Comparison of ENCODE assay signal across 25 cellular contexts in the genomic region with DNA sequence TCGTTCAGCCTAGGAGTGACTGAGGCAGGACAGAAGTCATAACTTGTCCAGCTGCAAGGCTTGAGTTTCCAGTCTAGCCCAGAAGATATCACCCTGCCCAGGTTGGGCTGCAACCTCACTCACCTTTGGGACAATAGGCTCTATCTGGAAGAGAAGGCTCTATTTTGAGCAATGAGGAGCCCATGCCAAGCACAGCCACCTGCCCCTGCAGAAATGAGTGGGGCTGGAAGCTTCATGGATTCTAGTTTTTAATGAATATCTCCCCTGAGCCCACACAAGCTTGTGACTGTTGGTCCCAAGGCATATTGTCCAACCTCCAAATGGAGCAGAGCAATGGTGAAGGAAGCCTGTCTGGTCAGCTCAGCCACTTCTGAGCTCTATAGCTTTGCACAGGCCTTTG.
"Had no signal": no experiment of that assay in that cellular context is flagged by ENCODE, and none has a peak within 500 bp of the region (broad histone marks: within the 10 kb centered on the region; RNA-seq: fewer than 3 reads in every experiment).

No MANE protein-coding gene starts in this region.

- H3K36me3 Mint-ChIP-seq: activated CD8-positive, alpha-beta memory T cell treated with anti-CD3 and anti-CD28 coated beads, Interleukin-2, amount 10 ng/mL, durations not matched to agents 7 days and 5 days; activated naive CD8-positive, alpha-beta T cell had no signal

- H3K4me3 Mint-ChIP-seq: activated CD8-positive, alpha-beta memory T cell treated with anti-CD3 and anti-CD28 coated beads, Interleukin-2, amount 10 ng/mL, durations not matched to agents 7 days and 5 days; activated naive CD4-positive, alpha-beta T cell treated with anti-CD3 and anti-CD28 coated beads for 36 hours; activated naive CD8-positive, alpha-beta T cell; activated T-cell treated with anti-CD3 and anti-CD28 coated beads, Interleukin-2, amount 50 U/mL, for 4 hours; activated T-helper 17 cell treated with anti-CD3 and anti-CD28 coated beads, Interleukin-2, amount 50 U/mL, for 72 hours; T-helper 17 cell; WTC11 had no signal

- H3K4me1 Mint-ChIP-seq: activated CD8-positive, alpha-beta memory T cell treated with anti-CD3 and anti-CD28 coated beads, Interleukin-2, amount 10 ng/mL, durations not matched to agents 7 days and 5 days; activated T-helper 17 cell treated with anti-CD3 and anti-CD28 coated beads, Interleukin-2, amount 50 U/mL, for 72 hours; WTC11 had no signal

- H3K27ac Mint-ChIP-seq: activated CD8-positive, alpha-beta memory T cell treated with anti-CD3 and anti-CD28 coated beads, Interleukin-2, amount 10 ng/mL, durations not matched to agents 7 days and 5 days; activated naive CD4-positive, alpha-beta T cell treated with anti-CD3 and anti-CD28 coated beads for 36 hours; activated naive CD8-positive, alpha-beta T cell; activated T-helper 17 cell treated with anti-CD3 and anti-CD28 coated beads, Interleukin-2, amount 50 U/mL, for 72 hours; T-helper 17 cell; WTC11 had no signal

- DNase-seq: activated CD4-positive, alpha-beta T cell treated with anti-CD3 and anti-CD28 coated beads for 48 hours; activated CD4-positive, alpha-beta T cell treated with anti-CD3 and anti-CD28 coated beads, Interleukin-2, amount 50 U/mL, for 4 hours; activated CD4-positive, CD25-positive, alpha-beta regulatory T cell treated with anti-CD3 and anti-CD28 coated beads, Interleukin-2, amount 50 U/mL, for 72 hours; activated CD8-positive, alpha-beta memory T cell treated with anti-CD3 and anti-CD28 coated beads, Interleukin-2, amount 10 ng/mL, durations not matched to agents 7 days and 5 days; activated gamma-delta T cell; activated naive CD4-positive, alpha-beta T cell treated with anti-CD3 and anti-CD28 coated beads for 36 hours; activated T-cell treated with anti-CD3 and anti-CD28 coated beads, Interleukin-2, amount 50 U/mL, for 4 hours; brain microvascular endothelial cell; Kasumi-1; KBM-7; NCI-H1048; NCI-H1930; NCI-H2107; NCI-H345; NCI-H510A; NCI-H526 treated with DMSO at 0.1 percent for 48 hours; NCI-H82; PC-3; SIG-M5; T-helper 17 cell; T-helper 9 cell had no signal

- H3K27ac ChIP-seq: brain microvascular endothelial cell, cardiac muscle cell had no signal

- ATAC-seq: activated CD8-positive, alpha-beta memory T cell treated with anti-CD3 and anti-CD28 coated beads, Interleukin-2, amount 10 ng/mL, durations not matched to agents 7 days and 5 days; activated T-cell treated with anti-CD3 and anti-CD28 coated beads, Interleukin-2, amount 50 U/mL, for 4 hours; activated T-helper 17 cell treated with anti-CD3 and anti-CD28 coated beads, Interleukin-2, amount 50 U/mL, for 72 hours; T-helper 17 cell had no signal

- H3K9me3 Mint-ChIP-seq: activated T-cell treated with anti-CD3 and anti-CD28 coated beads, Interleukin-2, amount 50 U/mL, for 4 hours; activated T-helper 17 cell treated with anti-CD3 and anti-CD28 coated beads, Interleukin-2, amount 50 U/mL, for 72 hours had no signal
